ENCODE assay signal across 11 cellular contexts in the genomic region with DNA sequence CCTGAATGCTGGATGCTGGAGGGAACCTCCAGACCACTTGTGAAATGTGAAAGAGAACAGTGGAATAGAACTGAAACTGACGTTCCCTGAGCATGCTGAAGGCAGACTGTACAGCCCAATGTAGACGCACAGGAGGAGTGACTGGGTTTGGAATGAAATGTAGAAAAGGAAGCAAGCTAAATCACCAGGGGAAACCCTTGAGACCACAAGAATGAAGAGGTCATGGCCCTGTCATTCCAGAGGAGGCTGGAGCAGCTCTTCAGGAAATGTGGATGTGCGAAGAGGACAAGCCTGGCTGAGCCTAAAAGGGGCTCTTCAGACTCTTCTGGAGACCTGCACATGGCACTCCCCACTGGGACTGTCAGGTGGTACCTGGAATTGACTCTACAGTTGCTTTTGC.
A peak's percentile ranks its signal among the peaks of the same experiment; 100 is the strongest.
DNase-seq lines count a peak whose midpoint lies in the region; ATAC-seq and TF ChIP-seq lines count a peak whose summit lies in the region.
"Had no signal": no experiment of that assay in that cellular context is flagged by ENCODE, and none has a peak within 500 bp of the region (broad histone marks: within the 10 kb centered on the region; RNA-seq: fewer than 3 reads in every experiment).

No MANE protein-coding gene starts in this region.

- POLR2A ChIA-PET in IMR-90 (lab: Charles Lee; ENCODE audit: unreplicated experiment), result no interaction called here

- H3K9ac ChIP-seq in IMR-90 (ENCODE audit: low read depth, low read length), result no peak overlapping the region

- peaks cover 44% of the 10 kb centered on the region for H4K20me1 ChIP-seq in IMR-90 (ENCODE audit: insufficient read depth, low read length)

- ATAC-seq in IMR-90 (ENCODE audit: low read depth) (peak; percentile 100), lower lobe of right lung (peak; percentile 11 to 66), GM21723 (IDR thresholded peaks at IDR 0.05; ENCODE audit: unreplicated experiment) (no peak), HG02642 (IDR thresholded peaks at IDR 0.05; ENCODE audit: poor library complexity, unreplicated experiment) (no peak)
- ATAC-seq: Panc1 had no signal

- H3K4me3 ChIP-seq in IMR-90 (ENCODE audit: insufficient read depth, low read depth, low read length) (no peak overlapping the region), cardiac fibroblast (replicated peaks in 1 of 2; ENCODE audit: low read depth in 2 of 2, low read length in 2 of 2) (peak overlapping the region in 1 of 2 donors; percentile 39), lower lobe of right lung (no peak overlapping the region)

- no peak overlapping the region for H4K5ac ChIP-seq in IMR-90 (ENCODE audit: low read depth, low read length)

- intact Hi-C loops in IMR-90 (cut with micrococcal nuclease), result no loop called here
- intact Hi-C loops in lower lobe of right lung (cut with DNase I), result no loop called here
- intact Hi-C loops in head of caudate nucleus (cut with DNase I), result no loop called here
- intact Hi-C loops in CD14-positive monocyte (cut with micrococcal nuclease), result no loop called here

- H2BK20ac ChIP-seq in IMR-90 (ENCODE audit: low read depth, low read length), result no peak overlapping the region

- H3K4ac ChIP-seq in IMR-90 (ENCODE audit: low read depth, low read length), result no peak overlapping the region

- CTCF ChIA-PET in IMR-90 (lab: Yijun Ruan, JAX), result interaction anchor here (0.6 to 0.7 kb wide), 2 partner anchors 135 to 150 kb away, joined by 3 read pairs; no protein-coding TSS in a partner anchor

- in situ Hi-C loops in IMR-90 (cut with MboI; ENCODE audit: low sequenced_read_pairs), result no loop called here

- H3K23ac ChIP-seq in IMR-90 (ENCODE audit: low read depth, low read length), result no peak overlapping the region

- H3K27me3 ChIP-seq in IMR-90 (ENCODE audit: control insufficient read depth, insufficient read depth, low read length) (peaks cover 3% of the 10 kb centered on the region; the same call in 1 of the 2 replicates), lower lobe of right lung (ENCODE audit: low read depth) (no peaks in the 10 kb centered on the region)

- H3K4me2 ChIP-seq in IMR-90 (ENCODE audit: low read depth, low read length), result peak overlapping the region; percentile 48; the same call in 1 of the 2 replicates

- peaks cover 49 to 51% of the 10 kb centered on the region in 2 donors for H3K36me3 Mint-ChIP-seq in CD14-positive monocyte

- no peak overlapping the region for H3K14ac ChIP-seq in IMR-90 (replicated peaks; ENCODE audit: low read depth, low read length)

- H3K9me3 ChIP-seq in IMR-90 (ENCODE audit: control insufficient read depth, insufficient read depth, low read length) (no peaks in the 10 kb centered on the region), lower lobe of right lung (no peaks in the 10 kb centered on the region)

- no TSS peak for BruUV-seq in IMR-90 (replicated peaks; lab: Mats Ljungman, UMichigan)

- dilution Hi-C loops in IMR-90 (cut with HindIII; ENCODE audit: low sequenced_read_pairs, unreplicated experiment), result no loop called here

- H3K9me1 ChIP-seq in IMR-90 (ENCODE audit: insufficient read depth, low read length), result peaks cover 15% of the 10 kb centered on the region; the same call in 1 of the 2 replicates

- H3K18ac ChIP-seq in IMR-90 (ENCODE audit: low read depth, low read length), result no peak overlapping the region

- H4K8ac ChIP-seq in IMR-90 (ENCODE audit: low read depth in 2 of 2, low read length in 2 of 2), result no peak overlapping the region

- H3K79me1 ChIP-seq in IMR-90 (ENCODE audit: low read depth in 1 of 2, low read length in 2 of 2), result no peaks in the 10 kb centered on the region; a peak in 2 of 4 replicates

- peak; percentile 92 for DNase-seq in AG20443 (ENCODE audit: low spot score)
- peak; percentile 93 for DNase-seq in IMR-90
- DNase-seq in cardiac fibroblast (ENCODE audit: low read depth in 2 of 2), result peak; percentile 93 to 94
- no peak for DNase-seq in lower lobe of right lung
- DNase-seq in head of caudate nucleus, result no peak
- DNase-seq in CD14-positive monocyte (ENCODE audit: low spot score), result no peak
- DNase-seq: activated CD4-positive, alpha-beta memory T cell treated with anti-CD3 and anti-CD28 coated beads for 36 hours had no signal

- no peaks in the 10 kb centered on the region for H3K4me1 Mint-ChIP-seq in CD14-positive monocyte
- H3K4me1 Mint-ChIP-seq: central memory CD8-positive, alpha-beta T cell had no signal

- H3K27me3 Mint-ChIP-seq in CD14-positive monocyte (ENCODE audit: low read depth in 3 of 3), result peaks cover 0 to 4% (median 0%) of the 10 kb centered on the region in 3 donors
- H3K27me3 Mint-ChIP-seq: activated CD4-positive, alpha-beta memory T cell treated with anti-CD3 and anti-CD28 coated beads for 36 hours; central memory CD8-positive, alpha-beta T cell had no signal

- WGBS in IMR-90 (ENCODE audit: extremely low coverage in 2 of 2, insufficient read length in 1 of 2), 2 experiments, result 0% methylated on average over 1 of the region's 3 CpGs; no CpG with 5 or more reads in 1 of the 2 experiments

- no peak overlapping the region for H4K91ac ChIP-seq in IMR-90 (ENCODE audit: insufficient read depth, low read depth, low read length)

- H3K36me3 ChIP-seq in IMR-90 (ENCODE audit: control insufficient read depth, insufficient read depth, low read length) (peaks cover 26% of the 10 kb centered on the region), lower lobe of right lung (peaks cover 33% of the 10 kb centered on the region)

- H3K27ac ChIP-seq in IMR-90 (ENCODE audit: insufficient read depth, low read length) (no peak overlapping the region), lower lobe of right lung (no peak overlapping the region)

- TF ChIP-seq CTCF in IMR-90 (conservative IDR thresholded peaks at IDR 0.05; ENCODE audit: low read depth, low read length), result no peak
- no peak for TF ChIP-seq CTCF in cardiac fibroblast (IDR thresholded peaks at IDR 0.05; ENCODE audit: low read depth, low read length)
- no peak for TF ChIP-seq CTCF in lower lobe of right lung (IDR thresholded peaks at IDR 0.05)
- no peak for TF ChIP-seq CTCF in CD14-positive monocyte (IDR thresholded peaks at IDR 0.05)

- H2BK120ac ChIP-seq in IMR-90 (ENCODE audit: low read depth, low read length), result no peak overlapping the region

- no peak overlapping the region for H3K27ac Mint-ChIP-seq in CD14-positive monocyte
- H3K27ac Mint-ChIP-seq: activated CD4-positive, alpha-beta memory T cell treated with anti-CD3 and anti-CD28 coated beads for 36 hours had no signal

- peaks cover 3% of the 10 kb centered on the region; the same call in 1 of the 2 replicates for H3K4me1 ChIP-seq in IMR-90 (ENCODE audit: control insufficient read depth, insufficient read depth, low read length)
- peaks cover 9% of the 10 kb centered on the region for H3K4me1 ChIP-seq in lower lobe of right lung

- no peak overlapping the region for H2BK15ac ChIP-seq in IMR-90 (ENCODE audit: low read depth, low read length)

- no peak for TF ChIP-seq POLR2A in IMR-90 (IDR thresholded peaks at IDR 0.05; ENCODE audit: low read depth, low read length)

- H2AK9ac ChIP-seq in IMR-90 (replicated peaks; ENCODE audit: low read depth, low read length, poor library complexity), result no peak overlapping the region

- no peak overlapping the region for H3K56ac ChIP-seq in IMR-90 (ENCODE audit: extremely low read depth, insufficient read depth, low read length)

- H3K4me3 Mint-ChIP-seq in CD14-positive monocyte, result no peak overlapping the region
- H3K4me3 Mint-ChIP-seq: activated CD4-positive, alpha-beta memory T cell treated with anti-CD3 and anti-CD28 coated beads for 36 hours; central memory CD8-positive, alpha-beta T cell had no signal

- no peaks in the 10 kb centered on the region for H3K9me3 Mint-ChIP-seq in CD14-positive monocyte
- H3K9me3 Mint-ChIP-seq: activated CD4-positive, alpha-beta memory T cell treated with anti-CD3 and anti-CD28 coated beads for 36 hours; central memory CD8-positive, alpha-beta T cell had no signal

- H2AK5ac ChIP-seq in IMR-90 (ENCODE audit: low read depth, low read length), result no peak overlapping the region; the same call in 1 of the 2 replicates

- no peak overlapping the region for H2BK5ac ChIP-seq in IMR-90 (ENCODE audit: low read depth, low read length, poor library complexity, severe bottlenecking)

- no peak for TF ChIP-seq RAD21 in IMR-90 (IDR thresholded peaks at IDR 0.05; ENCODE audit: low read length)

- H2AFZ ChIP-seq in IMR-90 (replicated peaks; ENCODE audit: low read length, poor library complexity), result peak overlapping the region; percentile 0

TF ChIP-seq in IMR-90, 13 proteins besides CTCF, POLR2A, EP300 and RAD21:
- TF ChIP-seq MXI1 (IDR thresholded peaks at IDR 0.05; ENCODE audit: borderline replicate concordance, low read depth, low read length) (peak; percentile 68; the same call in 1 of the 2 replicates), CHD1 (IDR thresholded peaks at IDR 0.05; ENCODE audit: low read depth, low read length) (no peak), BHLHE40 (IDR thresholded peaks at IDR 0.05; ENCODE audit: low read depth, low read length) (no peak)
TF ChIP-seq in IMR-90: peak in this region for 1.

Comparison
In these comparisons a context has a peak if more than half of its experiments do, and no peak if none do; other contexts are left out.
1. DNase-seq: peak in AG20443 (single experiment), IMR-90 (single experiment) and cardiac fibroblast (2 of 2); none in lower lobe of right lung (single experiment), head of caudate nucleus (0 of 42) and CD14-positive monocyte (single experiment).
2. ATAC-seq: peak in IMR-90 (single experiment) and lower lobe of right lung (2 of 2); none in GM21723 (single experiment) and HG02642 (single experiment).